In genomic region chr11:73431431-73431830, GRCh38 we compare ENCODE assay signal across 2 cellular contexts.
TF ChIP-seq lines count a peak whose summit lies in the region.

No MANE protein-coding gene starts in this region.

TF ChIP-seq in SK-N-SH, 30 proteins besides CTCF, POLR2A, EP300 and RAD21 (continued from another document):
- peak; percentile 67 for TF ChIP-seq PBX3 (IDR thresholded peaks at IDR 0.05)
- no peak for TF ChIP-seq RFX5 (IDR thresholded peaks at IDR 0.05; ENCODE audit: low read length)
- TF ChIP-seq JUND (IDR thresholded peaks at IDR 0.05) = peak; percentile 76
- peak; percentile 76 for TF ChIP-seq NFIC (IDR thresholded peaks at IDR 0.05; ENCODE audit: borderline replicate concordance)
- no peak for TF ChIP-seq EZH2phosphoT487 (IDR thresholded peaks at IDR 0.05; ENCODE audit: borderline replicate concordance, low read depth)
- no peak for TF ChIP-seq RXRA (IDR thresholded peaks at IDR 0.05; ENCODE audit: borderline replicate concordance, low read depth)
- no peak for TF ChIP-seq FOXM1 (IDR thresholded peaks at IDR 0.05; ENCODE audit: low read depth)
- no peak for TF ChIP-seq GATA2 (CRISPR knock-in tag; IDR thresholded peaks at IDR 0.05)
- TF ChIP-seq SIN3A (IDR thresholded peaks at IDR 0.05; ENCODE audit: borderline replicate concordance, low read depth, low read length) = no peak
- 0 out of 2 replicates have a peak, but pooled peaks have one; percentile 50 for TF ChIP-seq TEAD4 (IDR thresholded peaks at IDR 0.05; ENCODE audit: borderline replicate concordance, insufficient read depth)

TF ChIP-seq in HEK293T, 16 proteins besides CTCF, POLR2A, EP300 and RAD21 (continued from another document):
- TF ChIP-seq PKNOX1 (IDR thresholded peaks at IDR 0.05) (no peak), NFRKB (IDR thresholded peaks at IDR 0.05) (no peak), FOXK2 (IDR thresholded peaks at IDR 0.05) (no peak), TARDBP (IDR thresholded peaks at IDR 0.05) (no peak)
